8 cellular contexts compared by ENCODE assay signal in genomic region chr6:33314943-33315752, GRCh38. TPM values are rescaled to one million over a fixed set of nuclear protein-coding genes. Genes with fewer than 3 reads are reported as not detected.
DNase-seq lines count a peak whose midpoint lies in the region; ATAC-seq and TF ChIP-seq lines count a peak whose summit lies in the region.

No MANE protein-coding gene starts in this region.

- H3K4me1 Mint-ChIP-seq in CD14-positive monocyte: peaks cover 66% of the 10 kb centered on the region

- DNase-seq in CD14-positive monocyte (ENCODE audit: low spot score) (no peak), ascending aorta (ENCODE audit: low spot score in 2 of 2) (no peak), iris pigment epithelial cell (ENCODE audit: low read depth) (peak; percentile 29), NCI-H2171 treated with DMSO at 0.1 percent for 48 hours (lab: John Stamatoyannopoulos, UW) (no peak)

- peaks cover 9% of the 10 kb centered on the region for H3K4me1 ChIP-seq in HUES64 (ENCODE audit: insufficient read depth, low read length)
- peaks cover 0 to 41% of the 10 kb centered on the region in 2 donors for H3K4me1 ChIP-seq in ascending aorta
- peaks cover 47% of the 10 kb centered on the region for H3K4me1 ChIP-seq in stomach smooth muscle (ENCODE audit: control insufficient read depth, insufficient read depth, low read length)

- WGBS in HUES64: 78% methylated on average over 47 of the region's 47 CpGs

- H3K27ac ChIP-seq in HUES64 (ENCODE audit: low read depth, low read length): no peak overlapping the region
- peak overlapping the region; percentile 87 to 97 for H3K27ac ChIP-seq in ascending aorta
- H3K27ac ChIP-seq in stomach smooth muscle (ENCODE audit: low read length): peak overlapping the region; percentile 89

- peaks cover 0 to 1% (median 0%) of the 10 kb centered on the region in 3 donors for H3K27me3 Mint-ChIP-seq in CD14-positive monocyte (ENCODE audit: low read depth in 3 of 3)

- H3K4me3 ChIP-seq in HUES64 (ENCODE audit: low read length) (peak overlapping the region; percentile 92), ascending aorta (peak overlapping the region in 1 of 2 donors; percentile 82), stomach smooth muscle (ENCODE audit: low read length in 2 of 2) (peak overlapping the region; percentile 91 to 99)

- no peaks in the 10 kb centered on the region for H3K27me3 ChIP-seq in HUES64 (ENCODE audit: insufficient read depth, low read length)
- H3K27me3 ChIP-seq in ascending aorta: no peaks in the 10 kb centered on the region
- no peaks in the 10 kb centered on the region for H3K27me3 ChIP-seq in stomach smooth muscle (ENCODE audit: control insufficient read depth in 1 of 2, insufficient read depth in 2 of 2, low read length in 2 of 2)

- H3K27ac Mint-ChIP-seq in CD14-positive monocyte: peak overlapping the region; percentile 95 to 100 (median 99)

- peaks cover 33 to 50% of the 10 kb centered on the region in 2 donors for H3K36me3 Mint-ChIP-seq in CD14-positive monocyte

- ATAC-seq in HG02973 (IDR thresholded peaks at IDR 0.05; ENCODE audit: unreplicated experiment) (no peak), HG03378 (IDR thresholded peaks at IDR 0.05; ENCODE audit: unreplicated experiment) (no peak)

- H3K9me3 Mint-ChIP-seq in CD14-positive monocyte: peaks cover 0 to 6% (median 1%) of the 10 kb centered on the region in 7 donors

- H3K36me3 ChIP-seq in HUES64 (ENCODE audit: insufficient read depth, low read length) (peaks cover 19% of the 10 kb centered on the region), ascending aorta (peaks cover 17 to 18% of the 10 kb centered on the region in 2 donors), stomach smooth muscle (ENCODE audit: control insufficient read depth in 2 of 2, insufficient read depth in 2 of 2, low read length in 2 of 2) (peaks cover 13 to 17% of the 10 kb centered on the region in 2 donors)

- TF ChIP-seq CTCF in CD14-positive monocyte (IDR thresholded peaks at IDR 0.05) (no peak), ascending aorta (IDR thresholded peaks at IDR 0.05) (no peak)

- H3K9me3 ChIP-seq in HUES64 (ENCODE audit: insufficient read depth, low read depth, low read length): no peaks in the 10 kb centered on the region
- H3K9me3 ChIP-seq in ascending aorta: no peaks in the 10 kb centered on the region
- H3K9me3 ChIP-seq in stomach smooth muscle (ENCODE audit: control insufficient read depth in 2 of 2, low read length in 2 of 2): no peaks in the 10 kb centered on the region

- H3K9ac ChIP-seq in HUES64 (ENCODE audit: low read depth, low read length) (no peak overlapping the region), stomach smooth muscle (ENCODE audit: low read length in 2 of 2) (peak overlapping the region in 1 of 2 donors; percentile 91)

- intact Hi-C loops in CD14-positive monocyte (cut with micrococcal nuclease) (loop anchor here in 1 of 2 donors (10.0 kb wide), 1 partner anchor 100 kb away; the partner anchor contains the start of genes CUTA and PHF1), ascending aorta (cut with DNase I) (loop anchor here (5.0 to 10.0 kb wide), 2 partner anchors 113 to 1650 kb away; partner anchors contain the start of genes C6orf47, CSNK2B, GPANK1 and HSD17B8)

- H3K4me3 Mint-ChIP-seq in CD14-positive monocyte: peak overlapping the region; percentile 98

RNA-seq across cellular contexts. Expression of gene TAPBP, which starts 1.3 kb away (rescaled TPM):
- 100 to 1,000 TPM; 138 to 228 TPM for polyA plus RNA-seq in CD14-positive monocyte
- 9.8 TPM for polyA plus RNA-seq in HUES64 (2013, experiment 1 of 2)
- polyA plus RNA-seq in HUES64 (2013, experiment 2 of 2): 14.5 TPM
- total RNA-seq in ascending aorta: 185 TPM

RNA-seq across cellular contexts. Expression of gene ZBTB22, which starts 2.4 kb away (rescaled TPM):
- polyA plus RNA-seq in CD14-positive monocyte: 10 to 100 TPM; 12.2 to 16.5 TPM
- 8.0 TPM for polyA plus RNA-seq in HUES64 (2013, experiment 1 of 2)
- polyA plus RNA-seq in HUES64 (2013, experiment 2 of 2): 13.1 TPM
- total RNA-seq in ascending aorta: 35.5 TPM

RNA-seq across cellular contexts. Expression of gene DAXX, which starts 7.6 kb away (rescaled TPM):
- 10 to 100 TPM; 28.5 to 39.2 TPM for polyA plus RNA-seq in CD14-positive monocyte
- 63.1 TPM for polyA plus RNA-seq in HUES64 (2013, experiment 1 of 2)
- polyA plus RNA-seq in HUES64 (2013, experiment 2 of 2): 54.2 TPM
- 44.8 TPM for total RNA-seq in ascending aorta

RNA-seq across cellular contexts. Expression of gene RGL2, which starts 16.4 kb away (rescaled TPM):
- polyA plus RNA-seq in CD14-positive monocyte: 10 to 100 TPM; 14.9 to 15.5 TPM
- polyA plus RNA-seq in HUES64 (2013, experiment 1 of 2): 32.0 TPM
- polyA plus RNA-seq in HUES64 (2013, experiment 2 of 2): 39.1 TPM
- total RNA-seq in ascending aorta: 63.9 TPM

RNA-seq across cellular contexts. Expression of gene PFDN6, which starts 25.7 kb away (rescaled TPM):
- polyA plus RNA-seq in CD14-positive monocyte: 10 to 100 TPM; 26.0 to 28.4 TPM
- 90.9 TPM for polyA plus RNA-seq in HUES64 (2013, experiment 1 of 2)
- polyA plus RNA-seq in HUES64 (2013, experiment 2 of 2): 95.3 TPM
- total RNA-seq in ascending aorta: 11.3 TPM
